8 cellular contexts compared by ENCODE assay signal in genomic region chr12:117189725-117190209, GRCh38. TPM values are rescaled to one million over a fixed set of nuclear protein-coding genes. Genes with fewer than 3 reads are reported as not detected.
DNase-seq lines count a peak whose midpoint lies in the region; ATAC-seq, FAIRE-seq and TF ChIP-seq lines count a peak whose summit lies in the region.

No MANE protein-coding gene starts in this region.

- H3K4me1 Mint-ChIP-seq in CD4-positive, alpha-beta memory T cell, result peaks cover 20 to 53% (median 31%) of the 10 kb centered on the region in 4 donors
- H3K4me1 Mint-ChIP-seq in T-cell, result peaks cover 37 to 44% (median 38%) of the 10 kb centered on the region in 3 donors

- H4K20me1 ChIP-seq in K562 (replicated peaks; ENCODE audit: control insufficient read depth, insufficient read depth, low read length), result no peaks in the 10 kb centered on the region

- ATAC-seq in GM19397 (IDR thresholded peaks at IDR 0.05; ENCODE audit: unreplicated experiment), result peak; percentile 37
- ATAC-seq in HG03442 (IDR thresholded peaks at IDR 0.05; ENCODE audit: unreplicated experiment), result peak; percentile 33
- ATAC-seq in T-cell (replicated peaks in 1 of 4), result peak; percentile 28 to 40 (median 34)
- peak; percentile 34 for ATAC-seq in K562

- H3K9me3 Mint-ChIP-seq in CD4-positive, alpha-beta memory T cell, result peaks cover 0 to 3% (median 0%) of the 10 kb centered on the region in 8 donors
- H3K9me3 Mint-ChIP-seq in T-cell, result no peaks in the 10 kb centered on the region

- no peaks in the 10 kb centered on the region for H3K27me3 Mint-ChIP-seq in CD4-positive, alpha-beta memory T cell
- no peaks in the 10 kb centered on the region for H3K27me3 Mint-ChIP-seq in T-cell

- peak overlapping the region; percentile 94 to 99 (median 96) for H3K4me3 Mint-ChIP-seq in CD4-positive, alpha-beta memory T cell
- peak overlapping the region; percentile 91 to 95 (median 91) for H3K4me3 Mint-ChIP-seq in T-cell

- no TSS peak for BruUV-seq in K562 (replicated peaks; lab: Mats Ljungman, UMichigan)

- TF ChIP-seq RAD21 in K562 (CRISPR knock-in tag; conservative IDR thresholded peaks at IDR 0.05 in 1 of 2, IDR thresholded peaks at IDR 0.05 in 1 of 2), result no peak

- intact Hi-C loops in CD4-positive, alpha-beta memory T cell (cut with micrococcal nuclease), result loop anchor here (1.0 to 5.0 kb wide), 3 partner anchors 370 to 1188 kb away; partner anchors contain the start of genes RNFT2, SPRING1 and SUDS3
- intact Hi-C loops in K562 (cut with micrococcal nuclease), result no loop called here

- no peak for TF ChIP-seq CTCF in K562 (IDR thresholded peaks at IDR 0.05 in 2 of 3, conservative IDR thresholded peaks at IDR 0.05 in 1 of 3; ENCODE audit: insufficient read depth in 2 of 3, low read depth in 1 of 3, low read length in 3 of 3)

- H3K9me1 ChIP-seq in K562 (ENCODE audit: control insufficient read depth, insufficient read depth, low read length), result peaks cover 6% of the 10 kb centered on the region

- no peak for TF ChIP-seq EP300 in K562 (IDR thresholded peaks at IDR 0.05; ENCODE audit: low read length)

- H3K9ac ChIP-seq in K562 (ENCODE audit: insufficient read depth in 1 of 2, low read depth in 2 of 2, low read length in 2 of 2) (peak overlapping the region; percentile 67 to 99; a peak in 3 of 4 replicates), iPS-20b (ENCODE audit: low read depth, low read length) (peak overlapping the region; percentile 89), skeletal muscle tissue (ENCODE audit: low read depth in 1 of 3, low read length in 3 of 3) (peak overlapping the region; percentile 81 to 89 (median 81))

- peak overlapping the region; percentile 98 for H2AFZ ChIP-seq in K562 (ENCODE audit: low read depth, low read length)

- in situ Hi-C loops in K562 (cut with MboI), result no loop called here

- POLR2A ChIA-PET in CD4-positive, alpha-beta memory T cell (lab: Charles Lee; ENCODE audit: partially characterized antibody), result interaction anchor here (1.2 kb wide), 1 partner anchor 452 kb away, joined by 3 read pairs; the partner anchor contains the start of genes RNFT2 and SPRING1
- POLR2A ChIA-PET in T-cell (lab: Charles Lee) (no interaction called here), K562 (lab: Yijun Ruan, JAX) (interaction anchor here (0.6 kb wide), 1 partner anchor 1205 kb away, joined by 3 read pairs; no protein-coding TSS in a partner anchor)

- CTCF ChIA-PET in CD4-positive, alpha-beta memory T cell (lab: Charles Lee; ENCODE audit: partially characterized antibody), result no interaction called here
- CTCF ChIA-PET in T-cell (lab: Charles Lee) (no interaction called here), K562 (lab: Yijun Ruan, JAX; ENCODE audit: low intra/inter-chr PET ratio) (no interaction called here)

- H3K4me3 ChIP-seq in CD4-positive, alpha-beta memory T cell (ENCODE audit: low read length in 2 of 2), result peak overlapping the region; percentile 66 to 81
- peak overlapping the region; percentile 76 for H3K4me3 ChIP-seq in K562
- H3K4me3 ChIP-seq in iPS-20b (ENCODE audit: low read length), result peak overlapping the region; percentile 99
- H3K4me3 ChIP-seq in skeletal muscle tissue (ENCODE audit: low read length in 3 of 3), result peak overlapping the region; percentile 84 to 96 (median 93)

- peaks cover 10% of the 10 kb centered on the region; the same call in 2 of the 3 replicates for H3K79me2 ChIP-seq in K562 (ENCODE audit: control insufficient read depth, insufficient read depth, low read length)

- WGBS in K562 (ENCODE audit: insufficient coverage, low coverage, missing lambda C conversion rate), result 1% methylated on average over 27 of the region's 52 CpGs

- H3K27ac ChIP-seq in CD4-positive, alpha-beta memory T cell (ENCODE audit: low read depth, low read length), result peak overlapping the region; percentile 67
- H3K27ac ChIP-seq in K562 (ENCODE audit: extremely low read depth, low read depth, low read length), result no peak overlapping the region
- H3K27ac ChIP-seq in iPS-20b (ENCODE audit: low read length), result no peak overlapping the region
- peak overlapping the region; percentile 68 for H3K27ac ChIP-seq in skeletal muscle tissue (ENCODE audit: low read depth, low read length)

- no peaks in the 10 kb centered on the region for H3K27me3 ChIP-seq in CD4-positive, alpha-beta memory T cell (ENCODE audit: insufficient read depth, low read length)
- H3K27me3 ChIP-seq in K562 (ENCODE audit: control insufficient read depth in 2 of 2, insufficient read depth in 2 of 2, low read length in 2 of 2), result peaks cover 5 to 11% of the 10 kb centered on the region in 2 experiments; a peak in 2 of 5 replicates
- H3K27me3 ChIP-seq in iPS-20b (ENCODE audit: insufficient read depth, low read length), result no peaks in the 10 kb centered on the region; the same call in 1 of the 2 replicates
- H3K27me3 ChIP-seq in skeletal muscle tissue (ENCODE audit: control insufficient read depth in 3 of 3, insufficient read depth in 3 of 3, low read length in 3 of 3), result no peaks in the 10 kb centered on the region

- peaks cover 15 to 31% of the 10 kb centered on the region in 2 donors for H3K36me3 Mint-ChIP-seq in CD4-positive, alpha-beta memory T cell
- peaks cover 16% of the 10 kb centered on the region for H3K36me3 Mint-ChIP-seq in T-cell

- peak in 2 of 5 donors; percentile 43 to 55 for DNase-seq in CD4-positive, alpha-beta memory T cell
- DNase-seq in T-cell (peak in 32 of 34 experiments; percentile 12 to 55 (median 36)), K562 (ENCODE audit: extremely low read depth in 1 of 4, low spot score in 3 of 4) (peak in 3 of 4 experiments; percentile 34 to 48 (median 39)), T1000 (lab: John Stamatoyannopoulos, UW) (no peak)

- peaks cover 26% of the 10 kb centered on the region for H3K4me1 ChIP-seq in CD4-positive, alpha-beta memory T cell (ENCODE audit: insufficient read depth, low read length)
- peaks cover 6 to 18% of the 10 kb centered on the region in 2 experiments; a peak in 3 of 5 replicates for H3K4me1 ChIP-seq in K562 (replicated peaks in 1 of 2; ENCODE audit: control insufficient read depth in 2 of 2, insufficient read depth in 2 of 2, low read length in 2 of 2)
- peaks cover 12% of the 10 kb centered on the region; the same call in 1 of the 2 replicates for H3K4me1 ChIP-seq in iPS-20b (ENCODE audit: insufficient read depth, low read length)
- peaks cover 7 to 17% (median 9%) of the 10 kb centered on the region in 3 donors for H3K4me1 ChIP-seq in skeletal muscle tissue (ENCODE audit: control insufficient read depth in 3 of 3, insufficient read depth in 3 of 3, low read length in 3 of 3)

- peak overlapping the region; percentile 89 to 97 (median 95) for H3K27ac Mint-ChIP-seq in CD4-positive, alpha-beta memory T cell
- H3K27ac Mint-ChIP-seq in T-cell, result peak overlapping the region; percentile 88 to 91

- H3K36me3 ChIP-seq in CD4-positive, alpha-beta memory T cell (ENCODE audit: insufficient read depth, low read length), result peaks cover 3% of the 10 kb centered on the region
- H3K36me3 ChIP-seq in K562 (ENCODE audit: control insufficient read depth, insufficient read depth, low read length), result peaks cover 23% of the 10 kb centered on the region; the same call in 2 of the 3 replicates
- peaks cover 30% of the 10 kb centered on the region for H3K36me3 ChIP-seq in iPS-20b (ENCODE audit: insufficient read depth, low read depth, low read length)
- H3K36me3 ChIP-seq in skeletal muscle tissue (ENCODE audit: control insufficient read depth in 3 of 3, insufficient read depth in 3 of 3, low read length in 3 of 3), result peaks cover 0 to 11% (median 3%) of the 10 kb centered on the region in 3 donors

- peak overlapping the region; percentile 88 for H3K4me2 ChIP-seq in K562 (ENCODE audit: insufficient read depth, low read length)

- no peak for FAIRE-seq in K562 (lab: Jason Lieb, UNC)

- TF ChIP-seq POLR2A in K562 (conservative IDR thresholded peaks at IDR 0.05), result no peak

- H3K9me3 ChIP-seq in CD4-positive, alpha-beta memory T cell (ENCODE audit: control insufficient read depth in 1 of 2, low read length in 2 of 2), result no peaks in the 10 kb centered on the region
- H3K9me3 ChIP-seq in K562 (replicated peaks; ENCODE audit: control insufficient read depth, insufficient read depth, low read depth, low read length) (peaks cover 6% of the 10 kb centered on the region), iPS-20b (ENCODE audit: insufficient read depth, low read depth, low read length) (no peaks in the 10 kb centered on the region; the same call in 1 of the 2 replicates), skeletal muscle tissue (ENCODE audit: control insufficient read depth in 3 of 3, low read length in 3 of 3) (peaks cover 0 to 4% (median 2%) of the 10 kb centered on the region in 3 donors)

TF ChIP-seq in K562, 482 proteins besides CTCF, POLR2A, EP300 and RAD21 (continues in another document):
- no peak for TF ChIP-seq ZKSCAN1 (IDR thresholded peaks at IDR 0.05; ENCODE audit: low read depth, low read length)

RNA-seq across cellular contexts. Expression of gene FBXO21, which starts 0.5 kb away (rescaled TPM):
- 10 to 100 TPM; 41.9 to 47.8 TPM for total RNA-seq in CD4-positive, alpha-beta memory T cell
- polyA plus RNA-seq in CD4-positive, alpha-beta memory T cell, result 10 to 100 TPM; 52.0 to 61.4 TPM
- 10 to 100 TPM; 47.7 to 58.1 (median 54.2) TPM for total RNA-seq in T-cell
- 15.2 and 18.4 TPM in 2 replicates for total RNA-seq in K562 (2011; cell fraction: chromatin; rRNA removed; ENCODE audit: low replicate concordance)
- total RNA-seq in K562 (2011; cell fraction: nucleolus; rRNA removed), result 13.4 and 17.0 TPM in 2 replicates
- total RNA-seq in K562 (2011; cell fraction: nucleoplasm; rRNA removed), result 11.4 and 15.2 TPM in 2 replicates
- total RNA-seq in K562 (2014; rRNA removed), result 35.4 and 50.9 TPM in 2 replicates
- 9.1 and 10.1 TPM in 2 replicates for total RNA-seq in K562 (2014; rRNA removed; fragmentation: Illumina TruSeq; extraction: Trizol)
- 8.3 and 8.6 TPM in 2 replicates for total RNA-seq in K562 (2015; rRNA removed; fragmentation: Illumina TruSeq; extraction: Trizol)
- 13.4 and 13.8 TPM in 2 replicates for total RNA-seq in K562 (2021)
- 5.9 and 11.2 TPM in 2 replicates for polyA plus RNA-seq in K562 (2011; rRNA removed)
- polyA plus RNA-seq in K562 (2011; cell fraction: cytosol; rRNA removed), result 12.2 and 43.9 TPM in 2 replicates
- 6.3 and 22.4 TPM in 2 replicates for polyA plus RNA-seq in K562 (2011; cell fraction: nucleus; rRNA removed)
- polyA plus RNA-seq in K562 (2012), result 7.1 and 10.5 TPM in 2 replicates
- polyA plus RNA-seq in K562 (2014; fragmentation: Illumina TruSeq; extraction: Trizol), result 7.1 and 7.4 TPM in 2 replicates
- polyA plus RNA-seq in K562 (2014; fragmentation: Nextera tagmentation; extraction: Ambion mirVana), result 1 to 10 TPM; 3.0 to 4.0 TPM
- 15.2 and 16.3 TPM in 2 replicates for polyA plus RNA-seq in K562 (2014; rRNA removed)
- 14.2 and 15.8 TPM in 2 replicates for polyA minus RNA-seq in K562 (2011; rRNA and poly(A)+ RNA removed)
- 12.2 and 17.8 TPM in 2 replicates for polyA minus RNA-seq in K562 (2011; cell fraction: cytosol; rRNA and poly(A)+ RNA removed)
- 2.6 and 12.0 TPM in 2 replicates for polyA minus RNA-seq in K562 (2011; cell fraction: nucleus; rRNA and poly(A)+ RNA removed)
- 37.6 TPM for total RNA-seq in skeletal muscle tissue

Comparison
In these comparisons a context has a peak if more than half of its experiments do, and no peak if none do; other contexts are left out.
1. H3K27ac ChIP-seq: peak in CD4-positive, alpha-beta memory T cell (single experiment) and skeletal muscle tissue (single experiment); none in K562 (single experiment) and iPS-20b (single experiment).
2. POLR2A ChIA-PET loops: an anchor here in CD4-positive, alpha-beta memory T cell (1.2 kb wide) and K562 (0.6 kb wide); none called in T-cell.
3. Peak in every context shown above with its lines, with median percentiles within 50 percentile points of each other: H3K4me3 ChIP-seq, ATAC-seq and H3K9ac ChIP-seq.